30 cellular contexts compared by ENCODE assay signal in genomic region chr5:180932660-180933059, GRCh38. TPM values are rescaled to one million over a fixed set of nuclear protein-coding genes. Genes with fewer than 3 reads are reported as not detected.
"Had no signal": no experiment of that assay in that cellular context is flagged by ENCODE, and none has a peak within 500 bp of the region (broad histone marks: within the 10 kb centered on the region; RNA-seq: fewer than 3 reads in every experiment).

No MANE protein-coding gene starts in this region.

- DNase-seq: stimulated activated CD4-positive, alpha-beta T cell treated with anti-CD3 and anti-CD28 coated beads, Interleukin-2, amount 100 ng/mL, for 48 hours; stimulated activated CD4-positive, alpha-beta T cell treated with anti-CD3 and anti-CD28 coated beads, Interleukin-4, amount 100 ng/mL, for 1 hour; stimulated activated CD4-positive, alpha-beta T cell treated with anti-CD3 and anti-CD28 coated beads, Interleukin-4, amount 100 ng/mL, for 24 hours; stimulated activated CD4-positive, alpha-beta T cell treated with anti-CD3 and anti-CD28 coated beads, Interleukin-4, amount 100 ng/mL, for 4 hours; stimulated activated CD8-positive, alpha-beta memory T cell treated with anti-CD3 and anti-CD28 coated beads, Interleukin-4, amount 100 ng/mL, for 48 hours; stimulated activated naive B cell treated with anti-CD40 and anti-IgM and Interleukin-4, amounts not matched to agents 10 μg/mL and 1 μg/mL and 100 μg/mL, for 72 hours; stimulated activated naive CD4-positive, alpha-beta T cell; stimulated activated naive CD4-positive, alpha-beta T cell treated with Interleukin-2 at 50 U/mL for 16 hours; stimulated activated naive CD8-positive, alpha-beta T cell treated with anti-CD3 and anti-CD28 coated beads, Interleukin-15, amount 100 ng/mL, for 72 hours; stimulated activated naive CD8-positive, alpha-beta T cell treated with anti-CD3 and anti-CD28 coated beads, Interleukin-15, Interleukin-2, amounts not matched to agents 100 U/mL and 50 U/mL, for 24 hours; stomach; substantia nigra; testis; thyroid gland; tibial artery; transverse colon; trophoblast cell; upper lobe of left lung; upper lobe of right lung; uterus had no signal

- H3K4me3 ChIP-seq: stomach, suprapubic skin, testis, thoracic aorta, thyroid gland, tibial artery, tibial nerve, transverse colon, upper lobe of left lung, upper lobe of right lung, uterus, vagina had no signal

- H3K27ac ChIP-seq: stomach, suprapubic skin, testis, thoracic aorta, thyroid gland, tibial artery, tibial nerve, transverse colon, upper lobe of left lung, upper lobe of right lung, uterus, vagina had no signal

- H3K4me1 ChIP-seq: stomach, suprapubic skin, testis, thyroid gland, tibial artery, tibial nerve, transverse colon, upper lobe of left lung, upper lobe of right lung, uterus, vagina had no signal

- H3K27me3 ChIP-seq: stomach, testis, thyroid gland, tibial artery, tibial nerve, transverse colon, upper lobe of left lung, upper lobe of right lung, uterus, vagina had no signal

- H3K36me3 ChIP-seq: stomach, suprapubic skin, thoracic aorta, thyroid gland, tibial artery, tibial nerve, transverse colon, upper lobe of right lung, uterus, vagina had no signal

- H3K9me3 ChIP-seq: testis, thyroid gland, uterus, vagina had no signal

- ATAC-seq: stimulated activated effector memory CD8-positive, alpha-beta T cell treated with anti-CD3 and anti-CD28 coated beads, Interleukin-12 subunit alpha, Interleukin-12 subunit beta, amount 100 ng/mL, for 72 hours; stimulated activated memory B cell treated with anti-CD40 and anti-IgM and Interleukin-4, amounts not matched to agents 10 μg/mL and 1 μg/mL and 100 μg/mL, for 72 hours; stimulated activated naive B cell treated with anti-CD40 and anti-IgM and Interleukin-4, amounts not matched to agents 10 μg/mL and 1 μg/mL and 100 μg/mL, for 72 hours; stimulated activated naive CD8-positive, alpha-beta T cell treated with anti-CD3 and anti-CD28 coated beads, Interleukin-15, amount 100 ng/mL, for 72 hours; stimulated activated naive CD8-positive, alpha-beta T cell treated with anti-CD3 and anti-CD28 coated beads, Interleukin-15, Interleukin-2, amounts not matched to agents 100 U/mL and 50 U/mL, for 24 hours; upper lobe of right lung had no signal

- FAIRE-seq: urothelium cell line had no signal

RNA-seq across cellular contexts. Expression of gene BTNL8, which starts 33.7 kb away (rescaled TPM):
- total RNA-seq: thoracic aorta, tibial nerve, ureter, urinary bladder, vagina had no signal

RNA-seq across cellular contexts. Expression of gene BTNL3, which starts 56.0 kb away (rescaled TPM):
- total RNA-seq: suprapubic skin, temporal lobe, thoracic aorta, tibial nerve, upper lobe of right lung, ureter, urinary bladder, uterus, vagina had no signal
